20 cellular contexts compared by ENCODE assay signal in the genomic region with DNA sequence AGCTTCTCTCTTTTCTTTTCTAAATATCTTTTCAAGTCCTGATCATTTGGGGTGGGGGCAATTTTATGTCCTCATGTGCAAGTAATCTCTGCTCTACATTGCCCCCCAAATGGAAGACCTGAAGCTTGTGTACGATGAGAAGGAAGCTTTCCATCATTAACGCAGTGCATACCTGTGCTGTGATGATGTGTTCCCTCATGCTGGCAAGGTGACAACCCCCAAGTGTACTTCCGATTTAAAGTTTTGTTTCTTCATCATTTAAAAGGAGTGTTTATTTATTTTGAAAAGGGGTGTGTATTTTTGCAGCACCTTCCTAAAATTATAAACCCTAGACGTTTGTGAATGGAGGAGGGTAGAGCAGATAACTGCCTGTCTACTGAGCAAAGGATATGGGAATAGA. TPM values are rescaled to one million over a fixed set of nuclear protein-coding genes. Genes with fewer than 3 reads are reported as not detected.
DNase-seq lines count a peak whose midpoint lies in the region; ATAC-seq and TF ChIP-seq lines count a peak whose summit lies in the region.
"Had no signal": no experiment of that assay in that cellular context is flagged by ENCODE, and none has a peak within 500 bp of the region (broad histone marks: within the 10 kb centered on the region; RNA-seq: fewer than 3 reads in every experiment).

No MANE protein-coding gene starts in this region.

- H3K36me3 Mint-ChIP-seq in activated naive CD4-positive, alpha-beta T cell treated with anti-CD3 and anti-CD28 coated beads, Interleukin-2, amount 50 U/mL, for 24 hours, result no peaks in the 10 kb centered on the region
- H3K36me3 Mint-ChIP-seq in stimulated activated naive B cell treated with anti-CD40 and anti-IgM and Interleukin-4, amounts not matched to agents 10 μg/mL and 1 μg/mL and 100 μg/mL, for 72 hours, result no peaks in the 10 kb centered on the region
- H3K36me3 Mint-ChIP-seq in nephron progenitor cell (ENCODE audit: low read depth), result no peaks in the 10 kb centered on the region
- H3K36me3 Mint-ChIP-seq: CD4-positive, alpha-beta memory T cell had no signal

- no peak overlapping the region for H3K4me3 ChIP-seq in breast epithelium
- H3K4me3 ChIP-seq: K562 had no signal

- H3K9me3 ChIP-seq in breast epithelium, result no peaks in the 10 kb centered on the region

- no peak overlapping the region for H3K4me3 Mint-ChIP-seq in activated naive CD4-positive, alpha-beta T cell treated with anti-CD3 and anti-CD28 coated beads, Interleukin-2, amount 50 U/mL, for 24 hours
- H3K4me3 Mint-ChIP-seq in stimulated activated naive B cell treated with anti-CD40 and anti-IgM and Interleukin-4, amounts not matched to agents 10 μg/mL and 1 μg/mL and 100 μg/mL, for 72 hours, result no peak overlapping the region
- no peak overlapping the region for H3K4me3 Mint-ChIP-seq in nephron progenitor cell
- H3K4me3 Mint-ChIP-seq: CD4-positive, alpha-beta memory T cell had no signal

- H3K9me3 Mint-ChIP-seq in activated naive CD4-positive, alpha-beta T cell treated with anti-CD3 and anti-CD28 coated beads, Interleukin-2, amount 50 U/mL, for 24 hours, result no peaks in the 10 kb centered on the region
- no peaks in the 10 kb centered on the region for H3K9me3 Mint-ChIP-seq in stimulated activated naive B cell treated with anti-CD40 and anti-IgM and Interleukin-4, amounts not matched to agents 10 μg/mL and 1 μg/mL and 100 μg/mL, for 72 hours
- no peaks in the 10 kb centered on the region for H3K9me3 Mint-ChIP-seq in nephron progenitor cell
- H3K9me3 Mint-ChIP-seq: CD4-positive, alpha-beta memory T cell had no signal

- no peaks in the 10 kb centered on the region for H3K36me3 ChIP-seq in breast epithelium

- TF ChIP-seq POLR2A in breast epithelium (IDR thresholded peaks at IDR 0.05), result no peak

- H3K27ac ChIP-seq in breast epithelium (peak overlapping the region; percentile 53 to 75), foreskin keratinocyte (peak overlapping the region; percentile 78)

- H3K27me3 Mint-ChIP-seq in activated naive CD4-positive, alpha-beta T cell treated with anti-CD3 and anti-CD28 coated beads, Interleukin-2, amount 50 U/mL, for 24 hours, result peaks cover 5% of the 10 kb centered on the region
- peaks cover 0 to 21% of the 10 kb centered on the region in 2 donors for H3K27me3 Mint-ChIP-seq in stimulated activated naive B cell treated with anti-CD40 and anti-IgM and Interleukin-4, amounts not matched to agents 10 μg/mL and 1 μg/mL and 100 μg/mL, for 72 hours
- H3K27me3 Mint-ChIP-seq in nephron progenitor cell (ENCODE audit: low read depth, poor library complexity), result peaks cover 3% of the 10 kb centered on the region

- no peaks in the 10 kb centered on the region for H3K27me3 ChIP-seq in breast epithelium
- no peaks in the 10 kb centered on the region for H3K27me3 ChIP-seq in foreskin keratinocyte

- intact Hi-C loops in breast epithelium (cut with DNase I; ENCODE audit: low total_unique reads), result no loop called here

- no peak for DNase-seq in activated naive CD4-positive, alpha-beta T cell treated with Interleukin-2 at 50 U/mL for 16 hours
- no peak for DNase-seq in breast epithelium (ENCODE audit: low spot score in 2 of 2)
- peak in 1 of 2 donors; percentile 31 for DNase-seq in foreskin keratinocyte
- no peak for DNase-seq in stimulated activated naive B cell treated with anti-CD40 and anti-IgM and Interleukin-4, amounts not matched to agents 10 μg/mL and 1 μg/mL and 100 μg/mL, for 72 hours
- no peak for DNase-seq in nephron progenitor cell
- DNase-seq: 8988T; CD4-positive, alpha-beta memory T cell; EL; GOT3; NCI-H1105 treated with DMSO at 0.1 percent for 48 hours; NCI-H1694; NCI-H748 treated with DMSO at 0.1 percent for 48 hours; NK-92 treated with Interleukin-12 subunit alpha and Interleukin-12 subunit beta, amount 100 ng/mL, for 24 hours; SHP77 had no signal

- ATAC-seq in foreskin keratinocyte, result no peak
- ATAC-seq in stimulated activated naive B cell treated with anti-CD40 and anti-IgM and Interleukin-4, amounts not matched to agents 10 μg/mL and 1 μg/mL and 100 μg/mL, for 72 hours (replicated peaks), result no peak
- ATAC-seq in SK-N-SH treated with all-trans-retinoic acid at 6 μM for 48 hours, result no peak
- no peak for ATAC-seq in GM18907 (IDR thresholded peaks at IDR 0.05; ENCODE audit: unreplicated experiment)
- ATAC-seq: HCT116 had no signal

- H3K4me1 Mint-ChIP-seq in activated naive CD4-positive, alpha-beta T cell treated with anti-CD3 and anti-CD28 coated beads, Interleukin-2, amount 50 U/mL, for 24 hours, result peaks cover 12% of the 10 kb centered on the region
- H3K4me1 Mint-ChIP-seq in stimulated activated naive B cell treated with anti-CD40 and anti-IgM and Interleukin-4, amounts not matched to agents 10 μg/mL and 1 μg/mL and 100 μg/mL, for 72 hours, result no peaks in the 10 kb centered on the region
- peaks cover 13% of the 10 kb centered on the region for H3K4me1 Mint-ChIP-seq in nephron progenitor cell
- H3K4me1 Mint-ChIP-seq: CD4-positive, alpha-beta memory T cell had no signal

- TF ChIP-seq CTCF in breast epithelium (IDR thresholded peaks at IDR 0.05) (no peak), foreskin keratinocyte (conservative IDR thresholded peaks at IDR 0.05) (no peak), nephron progenitor cell (IDR thresholded peaks at IDR 0.05) (no peak)

- H3K4me1 ChIP-seq in breast epithelium, result no peaks in the 10 kb centered on the region
- H3K4me1 ChIP-seq in foreskin keratinocyte, result peaks cover 35% of the 10 kb centered on the region

- peak overlapping the region; percentile 53 for H3K27ac Mint-ChIP-seq in activated naive CD4-positive, alpha-beta T cell treated with anti-CD3 and anti-CD28 coated beads, Interleukin-2, amount 50 U/mL, for 24 hours
- H3K27ac Mint-ChIP-seq in stimulated activated naive B cell treated with anti-CD40 and anti-IgM and Interleukin-4, amounts not matched to agents 10 μg/mL and 1 μg/mL and 100 μg/mL, for 72 hours, result no peak overlapping the region
- no peak overlapping the region for H3K27ac Mint-ChIP-seq in nephron progenitor cell
- H3K27ac Mint-ChIP-seq: CD4-positive, alpha-beta memory T cell had no signal

TF ChIP-seq in SK-N-SH treated with all-trans-retinoic acid at 6 μM for 48 hours, 23 proteins besides CTCF, POLR2A, EP300 and RAD21:
- no peak for TF ChIP-seq ZNF565 (CRISPR knock-in tag; conservative IDR thresholded peaks at IDR 0.05; ENCODE audit: low read depth)
- TF ChIP-seq BACH2 (CRISPR knock-in tag; IDR thresholded peaks at IDR 0.05; ENCODE audit: borderline replicate concordance), result no peak
- TF ChIP-seq TCF4 (CRISPR knock-in tag; IDR thresholded peaks at IDR 0.05; ENCODE audit: borderline replicate concordance), result no peak
- TF ChIP-seq POU6F1 (CRISPR knock-in tag; IDR thresholded peaks at IDR 0.05; ENCODE audit: borderline replicate concordance, low read depth), result no peak
- no peak for TF ChIP-seq ISL1 (CRISPR knock-in tag; IDR thresholded peaks at IDR 0.05)
- TF ChIP-seq, protein P1, sequence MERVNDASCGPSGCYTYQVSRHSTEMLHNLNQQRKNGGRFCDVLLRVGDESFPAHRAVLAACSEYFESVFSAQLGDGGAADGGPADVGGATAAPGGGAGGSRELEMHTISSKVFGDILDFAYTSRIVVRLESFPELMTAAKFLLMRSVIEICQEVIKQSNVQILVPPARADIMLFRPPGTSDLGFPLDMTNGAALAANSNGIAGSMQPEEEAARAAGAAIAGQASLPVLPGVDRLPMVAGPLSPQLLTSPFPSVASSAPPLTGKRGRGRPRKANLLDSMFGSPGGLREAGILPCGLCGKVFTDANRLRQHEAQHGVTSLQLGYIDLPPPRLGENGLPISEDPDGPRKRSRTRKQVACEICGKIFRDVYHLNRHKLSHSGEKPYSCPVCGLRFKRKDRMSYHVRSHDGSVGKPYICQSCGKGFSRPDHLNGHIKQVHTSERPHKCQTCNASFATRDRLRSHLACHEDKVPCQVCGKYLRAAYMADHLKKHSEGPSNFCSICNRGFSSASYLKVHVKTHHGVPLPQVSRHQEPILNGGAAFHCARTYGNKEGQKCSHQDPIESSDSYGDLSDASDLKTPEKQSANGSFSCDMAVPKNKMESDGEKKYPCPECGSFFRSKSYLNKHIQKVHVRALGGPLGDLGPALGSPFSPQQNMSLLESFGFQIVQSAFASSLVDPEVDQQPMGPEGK (CRISPR knock-in tag; IDR thresholded peaks at IDR 0.05; ENCODE audit: borderline replicate concordance), result no peak
- TF ChIP-seq ZFP3 (CRISPR knock-in tag; IDR thresholded peaks at IDR 0.05), result no peak
- TF ChIP-seq ZC3H10 (CRISPR knock-in tag; IDR thresholded peaks at IDR 0.05), result no peak
- no peak for TF ChIP-seq GLIS3 (CRISPR knock-in tag; IDR thresholded peaks at IDR 0.05)
- TF ChIP-seq, protein P2, sequence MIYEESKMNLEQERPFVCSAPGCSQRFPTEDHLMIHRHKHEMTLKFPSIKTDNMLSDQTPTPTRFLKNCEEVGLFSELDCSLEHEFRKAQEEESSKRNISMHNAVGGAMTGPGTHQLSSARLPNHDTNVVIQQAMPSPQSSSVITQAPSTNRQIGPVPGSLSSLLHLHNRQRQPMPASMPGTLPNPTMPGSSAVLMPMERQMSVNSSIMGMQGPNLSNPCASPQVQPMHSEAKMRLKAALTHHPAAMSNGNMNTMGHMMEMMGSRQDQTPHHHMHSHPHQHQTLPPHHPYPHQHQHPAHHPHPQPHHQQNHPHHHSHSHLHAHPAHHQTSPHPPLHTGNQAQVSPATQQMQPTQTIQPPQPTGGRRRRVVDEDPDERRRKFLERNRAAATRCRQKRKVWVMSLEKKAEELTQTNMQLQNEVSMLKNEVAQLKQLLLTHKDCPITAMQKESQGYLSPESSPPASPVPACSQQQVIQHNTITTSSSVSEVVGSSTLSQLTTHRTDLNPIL (CRISPR knock-in tag; IDR thresholded peaks at IDR 0.05; ENCODE audit: low read depth), result no peak

RNA-seq across cellular contexts. Expression of gene C2CD4A, which starts 45.3 kb away (rescaled TPM):
- total RNA-seq in breast epithelium, result under 1 TPM in 1 of 3 donors, not detected in 2; 0.66 TPM
- total RNA-seq in foreskin keratinocyte, result not detected in 2 replicates
- polyA plus RNA-seq in foreskin keratinocyte, result not detected in 2 replicates
- total RNA-seq: K562 had no signal
- polyA plus RNA-seq: BJ, K562 had no signal

RNA-seq across cellular contexts. Expression of gene VPS13C, which starts 51.8 kb away (rescaled TPM):
- total RNA-seq in breast epithelium, result 100 to 1,000 TPM in 2 of 3 donors, 10 to 100 TPM in 1; 94.4 to 140 (median 117) TPM
- total RNA-seq in foreskin keratinocyte, result 14.3 and 17.8 TPM in 2 replicates
- polyA plus RNA-seq in foreskin keratinocyte, result 3.1 and 3.3 TPM in 2 replicates

RNA-seq across cellular contexts. Expression of gene C2CD4B, which starts 53.0 kb away (rescaled TPM):
- 1 to 10 TPM in 1 of 3 donors, under 1 TPM in 2; 0.96 to 2.5 (median 0.98) TPM for total RNA-seq in breast epithelium
- total RNA-seq in foreskin keratinocyte, result not detected in 2 replicates
- polyA plus RNA-seq in foreskin keratinocyte, result not detected in 2 replicates
- total RNA-seq: CD4-positive, alpha-beta memory T cell; K562 had no signal
- polyA plus RNA-seq: BJ; CD4-positive, alpha-beta memory T cell had no signal
